ENCODE assay signal across 1 cellular context in the genomic region with DNA sequence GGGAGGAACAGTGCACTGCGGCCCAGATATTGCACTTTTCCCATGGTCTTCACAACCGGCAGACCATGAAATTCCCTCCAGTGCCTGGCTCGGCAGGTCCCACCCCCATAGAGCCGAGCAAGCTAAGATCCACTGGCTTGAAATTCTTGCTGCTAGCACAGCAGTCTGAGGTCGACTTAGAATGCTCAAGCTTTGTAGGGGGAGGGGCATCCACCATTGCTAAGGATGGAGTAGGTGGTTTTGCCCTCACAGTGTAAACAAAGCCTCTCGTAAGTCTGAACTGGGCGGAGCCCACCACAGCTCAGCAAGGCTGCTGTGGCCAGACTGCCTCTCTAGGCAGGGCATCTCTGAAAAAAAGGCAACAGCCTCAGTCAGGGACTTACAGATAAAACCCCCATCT.
TF ChIP-seq lines count a peak whose summit lies in the region.

No MANE protein-coding gene starts in this region.

TF ChIP-seq in HEK293, 187 proteins besides CTCF, POLR2A, EP300 and RAD21 (continued from another document):
- TF ChIP-seq SP3 (tag by site-specific recombination; IDR thresholded peaks at IDR 0.05) (peak; percentile 30; the same call in 1 of the 2 replicates), ZIC2 (tag by site-specific recombination; IDR thresholded peaks at IDR 0.05) (peak; percentile 30; the same call in 1 of the 2 replicates), ZBTB20 (tag by site-specific recombination; IDR thresholded peaks at IDR 0.05) (0 out of 2 replicates have a peak, but pooled peaks have one; percentile 35), ZBTB17 (tag by site-specific recombination; IDR thresholded peaks at IDR 0.05) (peak; percentile 60), PRDM10 (tag by site-specific recombination; IDR thresholded peaks at IDR 0.05) (peak; percentile 92), ZNF239 (tag by site-specific recombination; IDR thresholded peaks at IDR 0.05) (no peak), ZNF155 (tag by site-specific recombination; IDR thresholded peaks at IDR 0.05) (no peak), ZNF311 (tag by site-specific recombination; IDR thresholded peaks at IDR 0.05; ENCODE audit: borderline replicate concordance) (no peak), EGR2 (tag by site-specific recombination; IDR thresholded peaks at IDR 0.05; ENCODE audit: low read depth) (peak; percentile 21; the same call in 1 of the 2 replicates)
